Comparison of ENCODE assay signal across 1 cellular context in the genomic region with DNA sequence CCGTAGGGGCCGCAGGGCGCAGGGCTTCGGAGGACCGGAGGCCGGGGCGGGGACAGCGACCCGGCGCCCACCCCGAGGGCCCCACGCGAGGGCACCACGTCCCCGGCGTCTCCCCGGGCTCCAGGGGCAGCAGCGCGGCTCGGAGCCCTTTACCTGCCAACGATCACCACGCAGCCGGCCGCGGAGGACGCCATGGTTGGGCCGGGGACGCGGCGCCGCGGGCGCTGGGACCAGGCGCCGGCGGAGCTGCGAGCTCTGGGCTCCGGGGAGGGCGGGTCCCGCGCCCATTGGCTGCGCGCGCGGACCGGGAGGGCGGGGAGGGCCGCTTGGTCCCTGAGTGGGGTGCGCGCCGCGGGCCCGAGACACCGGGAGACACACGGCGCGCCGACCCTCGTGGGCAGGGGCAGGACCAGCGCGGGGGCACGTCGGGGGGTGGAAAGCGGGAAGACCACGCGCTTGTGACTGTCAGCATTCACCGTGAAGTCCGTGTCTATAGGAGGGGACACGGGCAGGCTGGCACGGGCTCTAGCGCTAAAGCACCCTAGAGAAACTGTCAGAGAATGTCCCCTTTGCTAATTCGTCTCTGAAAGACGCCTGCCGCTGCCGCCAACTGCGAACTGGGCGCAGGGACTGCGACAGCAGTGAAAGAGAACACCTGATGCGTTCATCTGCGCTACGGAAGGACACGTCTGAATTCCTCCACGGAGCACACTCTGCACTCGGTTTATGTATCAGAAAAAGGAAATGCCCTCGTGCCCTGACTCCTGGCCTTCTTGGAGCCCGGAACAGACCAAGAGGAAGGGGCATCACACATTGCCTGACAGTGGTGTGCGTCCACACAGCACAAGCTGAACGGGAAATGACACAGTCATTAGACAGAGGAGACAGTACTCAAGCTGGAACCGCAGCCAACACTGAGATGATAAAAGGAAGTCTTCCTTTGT.
TF ChIP-seq lines count a peak whose summit lies in the region.

A gene with protein sequence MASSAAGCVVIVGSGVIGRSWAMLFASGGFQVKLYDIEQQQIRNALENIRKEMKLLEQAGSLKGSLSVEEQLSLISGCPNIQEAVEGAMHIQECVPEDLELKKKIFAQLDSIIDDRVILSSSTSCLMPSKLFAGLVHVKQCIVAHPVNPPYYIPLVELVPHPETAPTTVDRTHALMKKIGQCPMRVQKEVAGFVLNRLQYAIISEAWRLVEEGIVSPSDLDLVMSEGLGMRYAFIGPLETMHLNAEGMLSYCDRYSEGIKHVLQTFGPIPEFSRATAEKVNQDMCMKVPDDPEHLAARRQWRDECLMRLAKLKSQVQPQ (minus strand): TSS at position 257 of the 944 bp plus-strand sequence. CDS start 63 bp downstream, at position 194.

TF ChIP-seq in GM12878, 131 proteins besides CTCF, POLR2A, EP300 and RAD21 (continued from another document):
- TF ChIP-seq, protein P1, sequence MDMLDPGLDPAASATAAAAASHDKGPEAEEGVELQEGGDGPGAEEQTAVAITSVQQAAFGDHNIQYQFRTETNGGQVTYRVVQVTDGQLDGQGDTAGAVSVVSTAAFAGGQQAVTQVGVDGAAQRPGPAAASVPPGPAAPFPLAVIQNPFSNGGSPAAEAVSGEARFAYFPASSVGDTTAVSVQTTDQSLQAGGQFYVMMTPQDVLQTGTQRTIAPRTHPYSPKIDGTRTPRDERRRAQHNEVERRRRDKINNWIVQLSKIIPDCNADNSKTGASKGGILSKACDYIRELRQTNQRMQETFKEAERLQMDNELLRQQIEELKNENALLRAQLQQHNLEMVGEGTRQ (IDR thresholded peaks at IDR 0.05; ENCODE audit: borderline replicate concordance, low read depth, low read length): no peak
- TF ChIP-seq ZNF207 (IDR thresholded peaks at IDR 0.05; ENCODE audit: borderline replicate concordance): no peak
- TF ChIP-seq RUNX3 (IDR thresholded peaks at IDR 0.05; ENCODE audit: low read length): peak; percentile 48
- TF ChIP-seq PAX8 (IDR thresholded peaks at IDR 0.05): no peak
- TF ChIP-seq CREB1 (IDR thresholded peaks at IDR 0.05; ENCODE audit: low read depth): peak; percentile 81
- TF ChIP-seq FOXM1 (IDR thresholded peaks at IDR 0.05; ENCODE audit: low read depth, low read length): no peak
- TF ChIP-seq, protein P2, sequence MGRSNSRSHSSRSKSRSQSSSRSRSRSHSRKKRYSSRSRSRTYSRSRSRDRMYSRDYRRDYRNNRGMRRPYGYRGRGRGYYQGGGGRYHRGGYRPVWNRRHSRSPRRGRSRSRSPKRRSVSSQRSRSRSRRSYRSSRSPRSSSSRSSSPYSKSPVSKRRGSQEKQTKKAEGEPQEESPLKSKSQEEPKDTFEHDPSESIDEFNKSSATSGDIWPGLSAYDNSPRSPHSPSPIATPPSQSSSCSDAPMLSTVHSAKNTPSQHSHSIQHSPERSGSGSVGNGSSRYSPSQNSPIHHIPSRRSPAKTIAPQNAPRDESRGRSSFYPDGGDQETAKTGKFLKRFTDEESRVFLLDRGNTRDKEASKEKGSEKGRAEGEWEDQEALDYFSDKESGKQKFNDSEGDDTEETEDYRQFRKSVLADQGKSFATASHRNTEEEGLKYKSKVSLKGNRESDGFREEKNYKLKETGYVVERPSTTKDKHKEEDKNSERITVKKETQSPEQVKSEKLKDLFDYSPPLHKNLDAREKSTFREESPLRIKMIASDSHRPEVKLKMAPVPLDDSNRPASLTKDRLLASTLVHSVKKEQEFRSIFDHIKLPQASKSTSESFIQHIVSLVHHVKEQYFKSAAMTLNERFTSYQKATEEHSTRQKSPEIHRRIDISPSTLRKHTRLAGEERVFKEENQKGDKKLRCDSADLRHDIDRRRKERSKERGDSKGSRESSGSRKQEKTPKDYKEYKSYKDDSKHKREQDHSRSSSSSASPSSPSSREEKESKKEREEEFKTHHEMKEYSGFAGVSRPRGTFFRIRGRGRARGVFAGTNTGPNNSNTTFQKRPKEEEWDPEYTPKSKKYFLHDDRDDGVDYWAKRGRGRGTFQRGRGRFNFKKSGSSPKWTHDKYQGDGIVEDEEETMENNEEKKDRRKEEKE (IDR thresholded peaks at IDR 0.05): no peak
- TF ChIP-seq KAT2A (conservative IDR thresholded peaks at IDR 0.05; ENCODE audit: control insufficient read depth, low read depth, low read length): no peak
- peak; percentile 74; the same call in 1 of the 2 replicates for TF ChIP-seq CREM (IDR thresholded peaks at IDR 0.05; ENCODE audit: low read depth)
- TF ChIP-seq CHD4 (IDR thresholded peaks at IDR 0.05): no peak
- peak; percentile 66 for TF ChIP-seq IKZF1 (conservative IDR thresholded peaks at IDR 0.05)
- TF ChIP-seq, protein P3, sequence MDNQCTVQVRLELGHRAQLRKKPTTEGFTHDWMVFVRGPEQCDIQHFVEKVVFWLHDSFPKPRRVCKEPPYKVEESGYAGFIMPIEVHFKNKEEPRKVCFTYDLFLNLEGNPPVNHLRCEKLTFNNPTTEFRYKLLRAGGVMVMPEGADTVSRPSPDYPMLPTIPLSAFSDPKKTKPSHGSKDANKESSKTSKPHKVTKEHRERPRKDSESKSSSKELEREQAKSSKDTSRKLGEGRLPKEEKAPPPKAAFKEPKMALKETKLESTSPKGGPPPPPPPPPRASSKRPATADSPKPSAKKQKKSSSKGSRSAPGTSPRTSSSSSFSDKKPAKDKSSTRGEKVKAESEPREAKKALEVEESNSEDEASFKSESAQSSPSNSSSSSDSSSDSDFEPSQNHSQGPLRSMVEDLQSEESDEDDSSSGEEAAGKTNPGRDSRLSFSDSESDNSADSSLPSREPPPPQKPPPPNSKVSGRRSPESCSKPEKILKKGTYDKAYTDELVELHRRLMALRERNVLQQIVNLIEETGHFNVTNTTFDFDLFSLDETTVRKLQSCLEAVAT (IDR thresholded peaks at IDR 0.05): peak; percentile 57; the same call in 1 of the 2 replicates
- TF ChIP-seq TCF7 (IDR thresholded peaks at IDR 0.05; ENCODE audit: borderline replicate concordance): no peak
- no peak for TF ChIP-seq HDAC6 (IDR thresholded peaks at IDR 0.05; ENCODE audit: unreplicated experiment)
- TF ChIP-seq, protein P4, sequence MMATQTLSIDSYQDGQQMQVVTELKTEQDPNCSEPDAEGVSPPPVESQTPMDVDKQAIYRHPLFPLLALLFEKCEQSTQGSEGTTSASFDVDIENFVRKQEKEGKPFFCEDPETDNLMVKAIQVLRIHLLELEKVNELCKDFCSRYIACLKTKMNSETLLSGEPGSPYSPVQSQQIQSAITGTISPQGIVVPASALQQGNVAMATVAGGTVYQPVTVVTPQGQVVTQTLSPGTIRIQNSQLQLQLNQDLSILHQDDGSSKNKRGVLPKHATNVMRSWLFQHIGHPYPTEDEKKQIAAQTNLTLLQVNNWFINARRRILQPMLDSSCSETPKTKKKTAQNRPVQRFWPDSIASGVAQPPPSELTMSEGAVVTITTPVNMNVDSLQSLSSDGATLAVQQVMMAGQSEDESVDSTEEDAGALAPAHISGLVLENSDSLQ (IDR thresholded peaks at IDR 0.05): peak; percentile 14; the same call in 1 of the 2 replicates
- no peak for TF ChIP-seq TCF12 (IDR thresholded peaks at IDR 0.05; ENCODE audit: low read depth, low read length)
- TF ChIP-seq NRF1 (conservative IDR thresholded peaks at IDR 0.05; ENCODE audit: low read depth, low read length): no peak
- no peak for TF ChIP-seq CBFB (IDR thresholded peaks at IDR 0.05; ENCODE audit: low read depth)
- TF ChIP-seq RAD51 (IDR thresholded peaks at IDR 0.05): no peak
- TF ChIP-seq BRCA1 (IDR thresholded peaks at IDR 0.05; ENCODE audit: low read depth, low read length): no peak
- TF ChIP-seq NR2F1 (conservative IDR thresholded peaks at IDR 0.05): peak; percentile 38; the same call in 1 of the 2 replicates
- TF ChIP-seq GATAD2B (conservative IDR thresholded peaks at IDR 0.05; ENCODE audit: low read depth): peak; percentile 47
- TF ChIP-seq EZH2 (IDR thresholded peaks at IDR 0.05; ENCODE audit: borderline replicate concordance, control insufficient read depth, low read depth, low read length): no peak
- TF ChIP-seq, protein P5, sequence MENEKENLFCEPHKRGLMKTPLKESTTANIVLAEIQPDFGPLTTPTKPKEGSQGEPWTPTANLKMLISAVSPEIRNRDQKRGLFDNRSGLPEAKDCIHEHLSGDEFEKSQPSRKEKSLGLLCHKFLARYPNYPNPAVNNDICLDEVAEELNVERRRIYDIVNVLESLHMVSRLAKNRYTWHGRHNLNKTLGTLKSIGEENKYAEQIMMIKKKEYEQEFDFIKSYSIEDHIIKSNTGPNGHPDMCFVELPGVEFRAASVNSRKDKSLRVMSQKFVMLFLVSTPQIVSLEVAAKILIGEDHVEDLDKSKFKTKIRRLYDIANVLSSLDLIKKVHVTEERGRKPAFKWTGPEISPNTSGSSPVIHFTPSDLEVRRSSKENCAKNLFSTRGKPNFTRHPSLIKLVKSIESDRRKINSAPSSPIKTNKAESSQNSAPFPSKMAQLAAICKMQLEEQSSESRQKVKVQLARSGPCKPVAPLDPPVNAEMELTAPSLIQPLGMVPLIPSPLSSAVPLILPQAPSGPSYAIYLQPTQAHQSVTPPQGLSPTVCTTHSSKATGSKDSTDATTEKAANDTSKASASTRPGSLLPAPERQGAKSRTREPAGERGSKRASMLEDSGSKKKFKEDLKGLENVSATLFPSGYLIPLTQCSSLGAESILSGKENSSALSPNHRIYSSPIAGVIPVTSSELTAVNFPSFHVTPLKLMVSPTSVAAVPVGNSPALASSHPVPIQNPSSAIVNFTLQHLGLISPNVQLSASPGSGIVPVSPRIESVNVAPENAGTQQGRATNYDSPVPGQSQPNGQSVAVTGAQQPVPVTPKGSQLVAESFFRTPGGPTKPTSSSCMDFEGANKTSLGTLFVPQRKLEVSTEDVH (IDR thresholded peaks at IDR 0.05; ENCODE audit: low read depth, partially characterized antibody): no peak
- TF ChIP-seq HCFC1 (IDR thresholded peaks at IDR 0.05; ENCODE audit: low read length): no peak
- no peak for TF ChIP-seq ZNF384 (IDR thresholded peaks at IDR 0.05; ENCODE audit: borderline replicate concordance, low read depth, low read length)
- TF ChIP-seq RFX5 (IDR thresholded peaks at IDR 0.05; ENCODE audit: low read depth, low read length): no peak
- TF ChIP-seq KLF5 (IDR thresholded peaks at IDR 0.05; ENCODE audit: partially characterized antibody): no peak
- TF ChIP-seq, protein P6, sequence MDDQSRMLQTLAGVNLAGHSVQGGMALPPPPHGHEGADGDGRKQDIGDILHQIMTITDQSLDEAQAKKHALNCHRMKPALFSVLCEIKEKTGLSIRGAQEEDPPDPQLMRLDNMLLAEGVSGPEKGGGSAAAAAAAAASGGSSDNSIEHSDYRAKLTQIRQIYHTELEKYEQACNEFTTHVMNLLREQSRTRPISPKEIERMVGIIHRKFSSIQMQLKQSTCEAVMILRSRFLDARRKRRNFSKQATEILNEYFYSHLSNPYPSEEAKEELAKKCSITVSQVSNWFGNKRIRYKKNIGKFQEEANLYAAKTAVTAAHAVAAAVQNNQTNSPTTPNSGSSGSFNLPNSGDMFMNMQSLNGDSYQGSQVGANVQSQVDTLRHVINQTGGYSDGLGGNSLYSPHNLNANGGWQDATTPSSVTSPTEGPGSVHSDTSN (IDR thresholded peaks at IDR 0.05; ENCODE audit: insufficient replicate concordance, low read depth, low read length): no peak
- TF ChIP-seq LARP7 (IDR thresholded peaks at IDR 0.05): peak; percentile 89
- TF ChIP-seq, protein P7, sequence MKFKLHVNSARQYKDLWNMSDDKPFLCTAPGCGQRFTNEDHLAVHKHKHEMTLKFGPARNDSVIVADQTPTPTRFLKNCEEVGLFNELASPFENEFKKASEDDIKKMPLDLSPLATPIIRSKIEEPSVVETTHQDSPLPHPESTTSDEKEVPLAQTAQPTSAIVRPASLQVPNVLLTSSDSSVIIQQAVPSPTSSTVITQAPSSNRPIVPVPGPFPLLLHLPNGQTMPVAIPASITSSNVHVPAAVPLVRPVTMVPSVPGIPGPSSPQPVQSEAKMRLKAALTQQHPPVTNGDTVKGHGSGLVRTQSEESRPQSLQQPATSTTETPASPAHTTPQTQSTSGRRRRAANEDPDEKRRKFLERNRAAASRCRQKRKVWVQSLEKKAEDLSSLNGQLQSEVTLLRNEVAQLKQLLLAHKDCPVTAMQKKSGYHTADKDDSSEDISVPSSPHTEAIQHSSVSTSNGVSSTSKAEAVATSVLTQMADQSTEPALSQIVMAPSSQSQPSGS (IDR thresholded peaks at IDR 0.05; ENCODE audit: low read length): no peak
- no peak for TF ChIP-seq RCOR1 (conservative IDR thresholded peaks at IDR 0.05; ENCODE audit: low read depth, low read length)
- no peak for TF ChIP-seq FOS (IDR thresholded peaks at IDR 0.05; ENCODE audit: borderline replicate concordance, extremely low read depth, insufficient read length)
- no peak for TF ChIP-seq BMI1 (IDR thresholded peaks at IDR 0.05; ENCODE audit: borderline replicate concordance)
